26 cellular contexts compared by ENCODE assay signal in the genomic region with DNA sequence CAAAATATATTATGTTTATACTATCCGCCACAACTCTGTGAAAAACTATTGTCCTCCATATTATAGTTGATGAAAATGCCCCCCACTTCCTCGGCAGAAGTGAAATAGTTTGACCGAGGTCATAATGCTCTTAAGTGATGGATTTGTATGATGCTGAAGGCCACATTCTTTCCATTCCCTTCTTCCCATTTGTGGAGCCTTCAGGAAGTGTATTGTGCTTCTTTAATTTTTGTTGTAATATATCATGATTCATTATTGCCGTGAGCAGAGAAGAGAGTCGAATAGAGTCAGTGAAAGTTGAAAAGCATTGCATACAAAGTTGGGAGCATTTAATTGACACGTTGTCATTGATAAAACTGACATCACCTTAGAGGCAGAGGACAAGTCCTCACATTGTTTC.
"Had no signal": no experiment of that assay in that cellular context is flagged by ENCODE, and none has a peak within 500 bp of the region (broad histone marks: within the 10 kb centered on the region; RNA-seq: fewer than 3 reads in every experiment).

No MANE protein-coding gene starts in this region.

- H3K36me3 ChIP-seq: MG63 had no signal

- DNase-seq: activated CD4-positive, alpha-beta T cell treated with anti-CD3 and anti-CD28 coated beads for 4 hours; activated CD8-positive, alpha-beta memory T cell treated with anti-CD3 and anti-CD28 coated beads, Interleukin-2, amount 50 U/mL, for 48 hours; activated CD8-positive, alpha-beta T cell treated with anti-CD3 and anti-CD28 coated beads, Interleukin-2, amount 10 ng/mL, durations not matched to agents 7 days and 5 days; activated effector memory CD4-positive, alpha-beta T cell treated with Interleukin-2 at 50 U/mL for 16 hours; activated naive CD4-positive, alpha-beta T cell; activated T-cell treated with anti-CD3 and anti-CD28 coated beads, Interleukin-2, amount 50 U/mL, for 24 hours; amygdala; cerebellar nuclear complex; KG1; MG63; MV-4-11; NCI-H1092 treated with DMSO at 0.1 percent for 48 hours; NCI-H1417 treated with DMSO at 0.1 percent for 48 hours; NCI-H1694; NCI-H2029; NCI-H2107; NCI-H2171 treated with DMSO at 0.1 percent for 48 hours; NCI-H226; NCI-H510A; NCI-H526 treated with DMSO at 0.1 percent for 48 hours; NCI-H82; RPMI8226; SW 1271 had no signal

- H3K4me3 Mint-ChIP-seq: activated CD8-positive, alpha-beta T cell treated with anti-CD3 and anti-CD28 coated beads, Interleukin-2, amount 10 ng/mL, durations not matched to agents 7 days and 5 days; activated naive CD4-positive, alpha-beta T cell treated with anti-CD3 and anti-CD28 coated beads, Interleukin-2, amount 50 U/mL, for 24 hours; activated T-cell treated with anti-CD3 and anti-CD28 coated beads, Interleukin-2, amount 50 U/mL, for 24 hours; activated T-helper 1 cell treated with anti-CD3 and anti-CD28 coated beads, Interleukin-12 subunit alpha, Interleukin-12 subunit beta, Interleukin-2, Interleukin-4 antibody, amounts not matched to agents 30 ng/mL and 10 ng/mL and 1 ng/mL, durations not matched to agents 14 hours and 24 hours and 36 hours had no signal

- H3K4me3 ChIP-seq: MG63, SK-N-MC had no signal

- H3K27ac ChIP-seq: SK-N-MC had no signal

- H3K9me3 ChIP-seq: MG63 had no signal

- H3K27me3 ChIP-seq: MG63 had no signal

- H3K9me3 Mint-ChIP-seq: activated naive CD4-positive, alpha-beta T cell treated with anti-CD3 and anti-CD28 coated beads, Interleukin-2, amount 50 U/mL, for 24 hours; activated T-cell treated with anti-CD3 and anti-CD28 coated beads, Interleukin-2, amount 50 U/mL, for 24 hours; activated T-helper 1 cell treated with anti-CD3 and anti-CD28 coated beads, Interleukin-12 subunit alpha, Interleukin-12 subunit beta, Interleukin-2, Interleukin-4 antibody, amounts not matched to agents 30 ng/mL and 10 ng/mL and 1 ng/mL, durations not matched to agents 14 hours and 24 hours and 36 hours had no signal

- H3K27me3 Mint-ChIP-seq: activated naive CD4-positive, alpha-beta T cell treated with anti-CD3 and anti-CD28 coated beads, Interleukin-2, amount 50 U/mL, for 24 hours; activated T-cell treated with anti-CD3 and anti-CD28 coated beads, Interleukin-2, amount 50 U/mL, for 24 hours had no signal

- H3K27ac Mint-ChIP-seq: activated CD8-positive, alpha-beta T cell treated with anti-CD3 and anti-CD28 coated beads, Interleukin-2, amount 10 ng/mL, durations not matched to agents 7 days and 5 days; activated naive CD4-positive, alpha-beta T cell treated with anti-CD3 and anti-CD28 coated beads, Interleukin-2, amount 50 U/mL, for 24 hours; activated T-cell treated with anti-CD3 and anti-CD28 coated beads, Interleukin-2, amount 50 U/mL, for 24 hours; activated T-helper 1 cell treated with anti-CD3 and anti-CD28 coated beads, Interleukin-12 subunit alpha, Interleukin-12 subunit beta, Interleukin-2, Interleukin-4 antibody, amounts not matched to agents 30 ng/mL and 10 ng/mL and 1 ng/mL, durations not matched to agents 14 hours and 24 hours and 36 hours had no signal
